9 cellular contexts compared by ENCODE assay signal in genomic region chr2:233384811-233385488, GRCh38. TPM values are rescaled to one million over a fixed set of nuclear protein-coding genes. Genes with fewer than 3 reads are reported as not detected.
A peak's percentile ranks its signal among the peaks of the same experiment; 100 is the strongest.
DNase-seq lines count a peak whose midpoint lies in the region; ATAC-seq and TF ChIP-seq lines count a peak whose summit lies in the region.
"Had no signal": no experiment of that assay in that cellular context is flagged by ENCODE, and none has a peak within 500 bp of the region (broad histone marks: within the 10 kb centered on the region; RNA-seq: fewer than 3 reads in every experiment).

No MANE protein-coding gene starts in this region.

- DNase-seq in cardiac muscle cell (ENCODE audit: low read depth in 1 of 2, low spot score in 1 of 2) (no peak), left cardiac atrium (no peak), islet precursor cell (peak; percentile 64), uterus (no peak), HUDEP-2 (lab: John Stamatoyannopoulos, UW; ENCODE audit: unreplicated experiment in 76 of 76) (no peak), EL (no peak), DMS53 (lab: John Stamatoyannopoulos, UW) (no peak)
- DNase-seq in Jurkat, Clone E6-1 (ENCODE audit: low read depth, low spot score) = no peak

- peaks cover 52% of the 10 kb centered on the region for H3K4me1 ChIP-seq in cardiac muscle cell (ENCODE audit: low read depth)
- H3K4me1 ChIP-seq in uterus = peaks cover 0 to 15% of the 10 kb centered on the region in 2 donors

- H3K4me3 ChIP-seq in cardiac muscle cell = no peak overlapping the region
- peak overlapping the region; percentile 20; the same call in 1 of the 2 replicates for H3K4me3 ChIP-seq in Jurkat, Clone E6-1 (ENCODE audit: low read length)
- H3K4me3 ChIP-seq in uterus = no peak overlapping the region
- H3K4me3 ChIP-seq: skin epidermis had no signal

- no peak for ATAC-seq in left cardiac atrium

- H3K36me3 ChIP-seq in cardiac muscle cell (no peaks in the 10 kb centered on the region), uterus (no peaks in the 10 kb centered on the region)

- H3K27ac ChIP-seq in cardiac muscle cell = peak overlapping the region; percentile 88
- peak overlapping the region; percentile 33 to 46 for H3K27ac ChIP-seq in uterus

- H3K27me3 ChIP-seq in cardiac muscle cell = no peaks in the 10 kb centered on the region
- no peaks in the 10 kb centered on the region for H3K27me3 ChIP-seq in uterus

- no peaks in the 10 kb centered on the region for H3K9me3 ChIP-seq in cardiac muscle cell (ENCODE audit: low read depth)
- no peaks in the 10 kb centered on the region for H3K9me3 ChIP-seq in uterus

- intact Hi-C loops in left cardiac atrium (cut with DNase I) = no loop called here
- intact Hi-C loops in uterus (cut with DNase I; ENCODE audit: low total_unique reads) = no loop called here

- TF ChIP-seq CTCF in cardiac muscle cell (IDR thresholded peaks at IDR 0.05; ENCODE audit: low read depth, low read length) = no peak
- no peak for TF ChIP-seq CTCF in uterus (IDR thresholded peaks at IDR 0.05)

- no peak for TF ChIP-seq POLR2A in uterus (IDR thresholded peaks at IDR 0.05)

RNA-seq across cellular contexts. Expression of gene DGKD, which starts 30.7 kb away (rescaled TPM):
- 21.3 and 40.0 TPM in 2 replicates for total RNA-seq in cardiac muscle cell
- 21.0 and 44.5 TPM in 2 replicates for polyA plus RNA-seq in cardiac muscle cell
- 10 to 100 TPM; 31.9 to 64.9 TPM for total RNA-seq in left cardiac atrium
- 32.8 TPM for polyA plus RNA-seq in Jurkat, Clone E6-1 (2012; ENCODE audit: insufficient read depth, insufficient read length)
- 10 to 100 TPM in 3 of 4 donors, 1 to 10 TPM in 1; 5.0 to 46.1 (median 28.0) TPM for total RNA-seq in uterus
